Comparison of ENCODE assay signal across 2 cellular contexts in genomic region chr2:201796478-201796865, GRCh38.
TF ChIP-seq lines count a peak whose summit lies in the region.

No MANE protein-coding gene starts in this region.

TF ChIP-seq in SK-N-SH, 30 proteins besides CTCF, POLR2A, EP300 and RAD21:
- TF ChIP-seq ELF1 (IDR thresholded peaks at IDR 0.05) (no peak), YY1 (IDR thresholded peaks at IDR 0.05; ENCODE audit: low read depth) (no peak), USF2 (IDR thresholded peaks at IDR 0.05; ENCODE audit: borderline replicate concordance, low read depth, low read length) (no peak), JUND (IDR thresholded peaks at IDR 0.05) (no peak), CHD2 (IDR thresholded peaks at IDR 0.05; ENCODE audit: low read length, partially characterized antibody) (no peak), NRF1 (IDR thresholded peaks at IDR 0.05; ENCODE audit: low read depth, low read length) (no peak), POLR2AphosphoS5 (IDR thresholded peaks at IDR 0.05; ENCODE audit: low read depth, low read length) (no peak), FOXM1 (IDR thresholded peaks at IDR 0.05; ENCODE audit: low read depth) (no peak), TAF1 (IDR thresholded peaks at IDR 0.05; ENCODE audit: borderline replicate concordance, low read depth, low read length) (no peak), GATA2 (CRISPR knock-in tag; IDR thresholded peaks at IDR 0.05) (no peak)
- TF ChIP-seq, protein P1, sequence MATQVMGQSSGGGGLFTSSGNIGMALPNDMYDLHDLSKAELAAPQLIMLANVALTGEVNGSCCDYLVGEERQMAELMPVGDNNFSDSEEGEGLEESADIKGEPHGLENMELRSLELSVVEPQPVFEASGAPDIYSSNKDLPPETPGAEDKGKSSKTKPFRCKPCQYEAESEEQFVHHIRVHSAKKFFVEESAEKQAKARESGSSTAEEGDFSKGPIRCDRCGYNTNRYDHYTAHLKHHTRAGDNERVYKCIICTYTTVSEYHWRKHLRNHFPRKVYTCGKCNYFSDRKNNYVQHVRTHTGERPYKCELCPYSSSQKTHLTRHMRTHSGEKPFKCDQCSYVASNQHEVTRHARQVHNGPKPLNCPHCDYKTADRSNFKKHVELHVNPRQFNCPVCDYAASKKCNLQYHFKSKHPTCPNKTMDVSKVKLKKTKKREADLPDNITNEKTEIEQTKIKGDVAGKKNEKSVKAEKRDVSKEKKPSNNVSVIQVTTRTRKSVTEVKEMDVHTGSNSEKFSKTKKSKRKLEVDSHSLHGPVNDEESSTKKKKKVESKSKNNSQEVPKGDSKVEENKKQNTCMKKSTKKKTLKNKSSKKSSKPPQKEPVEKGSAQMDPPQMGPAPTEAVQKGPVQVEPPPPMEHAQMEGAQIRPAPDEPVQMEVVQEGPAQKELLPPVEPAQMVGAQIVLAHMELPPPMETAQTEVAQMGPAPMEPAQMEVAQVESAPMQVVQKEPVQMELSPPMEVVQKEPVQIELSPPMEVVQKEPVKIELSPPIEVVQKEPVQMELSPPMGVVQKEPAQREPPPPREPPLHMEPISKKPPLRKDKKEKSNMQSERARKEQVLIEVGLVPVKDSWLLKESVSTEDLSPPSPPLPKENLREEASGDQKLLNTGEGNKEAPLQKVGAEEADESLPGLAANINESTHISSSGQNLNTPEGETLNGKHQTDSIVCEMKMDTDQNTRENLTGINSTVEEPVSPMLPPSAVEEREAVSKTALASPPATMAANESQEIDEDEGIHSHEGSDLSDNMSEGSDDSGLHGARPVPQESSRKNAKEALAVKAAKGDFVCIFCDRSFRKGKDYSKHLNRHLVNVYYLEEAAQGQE (IDR thresholded peaks at IDR 0.05; ENCODE audit: low read depth, low read length), result no peak
- TF ChIP-seq, protein P2, sequence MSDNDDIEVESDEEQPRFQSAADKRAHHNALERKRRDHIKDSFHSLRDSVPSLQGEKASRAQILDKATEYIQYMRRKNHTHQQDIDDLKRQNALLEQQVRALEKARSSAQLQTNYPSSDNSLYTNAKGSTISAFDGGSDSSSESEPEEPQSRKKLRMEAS (IDR thresholded peaks at IDR 0.05; ENCODE audit: low read depth), result no peak

TF ChIP-seq in SK-N-SH treated with all-trans-retinoic acid at 6 μM for 48 hours, 23 proteins besides CTCF, POLR2A, EP300 and RAD21:
- TF ChIP-seq SNAI2 (CRISPR knock-in tag; IDR thresholded peaks at IDR 0.05) (no peak), ARNTL (CRISPR knock-in tag; IDR thresholded peaks at IDR 0.05; ENCODE audit: borderline replicate concordance, low read depth) (no peak), TOX (CRISPR knock-in tag; IDR thresholded peaks at IDR 0.05; ENCODE audit: borderline replicate concordance) (no peak), BACH2 (CRISPR knock-in tag; IDR thresholded peaks at IDR 0.05; ENCODE audit: borderline replicate concordance) (no peak), TCF4 (CRISPR knock-in tag; IDR thresholded peaks at IDR 0.05; ENCODE audit: borderline replicate concordance) (no peak), OSR1 (CRISPR knock-in tag; IDR thresholded peaks at IDR 0.05) (no peak), RARB (CRISPR knock-in tag; IDR thresholded peaks at IDR 0.05) (no peak), GLIS3 (CRISPR knock-in tag; IDR thresholded peaks at IDR 0.05) (no peak), ESRRG (CRISPR knock-in tag; IDR thresholded peaks at IDR 0.05) (no peak), ISL1 (CRISPR knock-in tag; IDR thresholded peaks at IDR 0.05) (no peak)
- TF ChIP-seq, protein P3, sequence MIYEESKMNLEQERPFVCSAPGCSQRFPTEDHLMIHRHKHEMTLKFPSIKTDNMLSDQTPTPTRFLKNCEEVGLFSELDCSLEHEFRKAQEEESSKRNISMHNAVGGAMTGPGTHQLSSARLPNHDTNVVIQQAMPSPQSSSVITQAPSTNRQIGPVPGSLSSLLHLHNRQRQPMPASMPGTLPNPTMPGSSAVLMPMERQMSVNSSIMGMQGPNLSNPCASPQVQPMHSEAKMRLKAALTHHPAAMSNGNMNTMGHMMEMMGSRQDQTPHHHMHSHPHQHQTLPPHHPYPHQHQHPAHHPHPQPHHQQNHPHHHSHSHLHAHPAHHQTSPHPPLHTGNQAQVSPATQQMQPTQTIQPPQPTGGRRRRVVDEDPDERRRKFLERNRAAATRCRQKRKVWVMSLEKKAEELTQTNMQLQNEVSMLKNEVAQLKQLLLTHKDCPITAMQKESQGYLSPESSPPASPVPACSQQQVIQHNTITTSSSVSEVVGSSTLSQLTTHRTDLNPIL (CRISPR knock-in tag; IDR thresholded peaks at IDR 0.05; ENCODE audit: low read depth), result no peak
- TF ChIP-seq, protein P4, sequence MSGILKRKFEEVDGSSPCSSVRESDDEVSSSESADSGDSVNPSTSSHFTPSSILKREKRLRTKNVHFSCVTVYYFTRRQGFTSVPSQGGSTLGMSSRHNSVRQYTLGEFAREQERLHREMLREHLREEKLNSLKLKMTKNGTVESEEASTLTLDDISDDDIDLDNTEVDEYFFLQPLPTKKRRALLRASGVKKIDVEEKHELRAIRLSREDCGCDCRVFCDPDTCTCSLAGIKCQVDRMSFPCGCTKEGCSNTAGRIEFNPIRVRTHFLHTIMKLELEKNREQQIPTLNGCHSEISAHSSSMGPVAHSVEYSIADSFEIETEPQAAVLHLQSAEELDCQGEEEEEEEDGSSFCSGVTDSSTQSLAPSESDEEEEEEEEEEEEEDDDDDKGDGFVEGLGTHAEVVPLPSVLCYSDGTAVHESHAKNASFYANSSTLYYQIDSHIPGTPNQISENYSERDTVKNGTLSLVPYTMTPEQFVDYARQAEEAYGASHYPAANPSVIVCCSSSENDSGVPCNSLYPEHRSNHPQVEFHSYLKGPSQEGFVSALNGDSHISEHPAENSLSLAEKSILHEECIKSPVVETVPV (CRISPR knock-in tag; IDR thresholded peaks at IDR 0.05), result no peak
- TF ChIP-seq, protein P5, sequence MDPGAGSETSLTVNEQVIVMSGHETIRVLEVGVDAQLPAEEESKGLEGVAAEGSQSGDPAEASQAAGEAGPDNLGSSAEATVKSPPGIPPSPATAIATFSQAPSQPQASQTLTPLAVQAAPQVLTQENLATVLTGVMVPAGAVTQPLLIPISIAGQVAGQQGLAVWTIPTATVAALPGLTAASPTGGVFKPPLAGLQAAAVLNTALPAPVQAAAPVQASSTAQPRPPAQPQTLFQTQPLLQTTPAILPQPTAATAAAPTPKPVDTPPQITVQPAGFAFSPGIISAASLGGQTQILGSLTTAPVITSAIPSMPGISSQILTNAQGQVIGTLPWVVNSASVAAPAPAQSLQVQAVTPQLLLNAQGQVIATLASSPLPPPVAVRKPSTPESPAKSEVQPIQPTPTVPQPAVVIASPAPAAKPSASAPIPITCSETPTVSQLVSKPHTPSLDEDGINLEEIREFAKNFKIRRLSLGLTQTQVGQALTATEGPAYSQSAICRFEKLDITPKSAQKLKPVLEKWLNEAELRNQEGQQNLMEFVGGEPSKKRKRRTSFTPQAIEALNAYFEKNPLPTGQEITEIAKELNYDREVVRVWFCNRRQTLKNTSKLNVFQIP (CRISPR knock-in tag; IDR thresholded peaks at IDR 0.05; ENCODE audit: borderline replicate concordance, low read depth), result no peak
- TF ChIP-seq, protein P6, sequence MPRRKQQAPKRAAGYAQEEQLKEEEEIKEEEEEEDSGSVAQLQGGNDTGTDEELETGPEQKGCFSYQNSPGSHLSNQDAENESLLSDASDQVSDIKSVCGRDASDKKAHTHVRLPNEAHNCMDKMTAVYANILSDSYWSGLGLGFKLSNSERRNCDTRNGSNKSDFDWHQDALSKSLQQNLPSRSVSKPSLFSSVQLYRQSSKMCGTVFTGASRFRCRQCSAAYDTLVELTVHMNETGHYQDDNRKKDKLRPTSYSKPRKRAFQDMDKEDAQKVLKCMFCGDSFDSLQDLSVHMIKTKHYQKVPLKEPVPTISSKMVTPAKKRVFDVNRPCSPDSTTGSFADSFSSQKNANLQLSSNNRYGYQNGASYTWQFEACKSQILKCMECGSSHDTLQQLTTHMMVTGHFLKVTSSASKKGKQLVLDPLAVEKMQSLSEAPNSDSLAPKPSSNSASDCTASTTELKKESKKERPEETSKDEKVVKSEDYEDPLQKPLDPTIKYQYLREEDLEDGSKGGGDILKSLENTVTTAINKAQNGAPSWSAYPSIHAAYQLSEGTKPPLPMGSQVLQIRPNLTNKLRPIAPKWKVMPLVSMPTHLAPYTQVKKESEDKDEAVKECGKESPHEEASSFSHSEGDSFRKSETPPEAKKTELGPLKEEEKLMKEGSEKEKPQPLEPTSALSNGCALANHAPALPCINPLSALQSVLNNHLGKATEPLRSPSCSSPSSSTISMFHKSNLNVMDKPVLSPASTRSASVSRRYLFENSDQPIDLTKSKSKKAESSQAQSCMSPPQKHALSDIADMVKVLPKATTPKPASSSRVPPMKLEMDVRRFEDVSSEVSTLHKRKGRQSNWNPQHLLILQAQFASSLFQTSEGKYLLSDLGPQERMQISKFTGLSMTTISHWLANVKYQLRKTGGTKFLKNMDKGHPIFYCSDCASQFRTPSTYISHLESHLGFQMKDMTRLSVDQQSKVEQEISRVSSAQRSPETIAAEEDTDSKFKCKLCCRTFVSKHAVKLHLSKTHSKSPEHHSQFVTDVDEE (CRISPR knock-in tag; IDR thresholded peaks at IDR 0.05), result no peak
